ENCODE assay signal across 8 cellular contexts in the genomic region with DNA sequence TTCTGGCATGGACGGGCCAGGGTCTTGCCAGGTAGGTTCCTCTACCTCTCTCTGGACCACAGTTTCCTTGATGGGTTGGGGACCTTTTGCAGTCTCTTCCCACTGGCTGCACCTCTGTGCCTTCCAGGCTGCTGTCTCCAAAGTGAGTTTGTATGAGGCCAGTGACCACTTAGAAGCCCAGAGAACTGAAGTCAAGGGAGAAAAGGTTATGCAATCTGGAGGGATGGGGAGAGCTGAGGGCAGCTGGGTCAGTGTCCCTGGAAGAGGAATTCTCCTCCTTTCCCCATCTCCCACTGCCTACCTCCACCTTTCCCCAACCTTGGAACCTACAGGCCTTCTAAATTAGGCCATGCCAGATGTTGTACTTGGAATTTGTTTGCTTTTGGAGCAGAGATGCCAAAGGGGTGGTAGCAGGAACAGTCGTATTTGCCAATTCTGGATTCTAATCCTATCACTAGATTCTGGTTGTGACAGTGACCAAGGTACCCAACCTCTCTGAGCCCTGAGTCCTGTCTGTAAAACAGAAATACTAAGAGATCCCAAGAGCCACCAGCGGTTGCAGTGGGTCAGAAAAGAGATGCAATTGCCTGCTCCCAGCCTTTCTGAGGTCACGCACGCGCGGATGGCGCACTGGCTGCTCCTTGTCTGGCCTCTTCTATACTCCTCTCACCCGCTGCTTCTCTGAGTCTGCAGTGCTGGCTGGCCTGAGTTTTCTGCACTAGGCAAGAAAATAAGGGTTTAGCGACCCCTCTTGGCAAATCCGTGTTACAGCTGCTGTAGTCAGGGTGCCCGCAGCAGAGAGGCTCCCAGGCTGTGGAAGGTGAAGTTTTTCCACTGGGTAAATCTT. TPM values are rescaled to one million over a fixed set of nuclear protein-coding genes. Genes with fewer than 3 reads are reported as not detected.
A peak's percentile ranks its signal among the peaks of the same experiment; 100 is the strongest.
DNase-seq lines count a peak whose midpoint lies in the region; ATAC-seq and TF ChIP-seq lines count a peak whose summit lies in the region.

No MANE protein-coding gene starts in this region.

- no peaks in the 10 kb centered on the region for H3K36me3 ChIP-seq in Loucy (ENCODE audit: insufficient read depth, low read length)
- H3K36me3 ChIP-seq in Peyer's patch = no peaks in the 10 kb centered on the region
- H3K36me3 ChIP-seq in brain microvascular endothelial cell (replicated peaks) = no peaks in the 10 kb centered on the region

- no peak overlapping the region for H2AFZ ChIP-seq in Loucy (ENCODE audit: low read length)

- ATAC-seq in GM21576 (IDR thresholded peaks at IDR 0.05; ENCODE audit: unreplicated experiment) = peak; percentile 78

- H3K4me2 ChIP-seq in Loucy (ENCODE audit: low read depth, low read length, poor library complexity, severe bottlenecking) = no peak overlapping the region

- H3K9ac ChIP-seq in Loucy (ENCODE audit: low read depth, low read length, poor library complexity, severe bottlenecking) = no peak overlapping the region

- H3K4me1 ChIP-seq in Loucy (ENCODE audit: insufficient read depth, low read length, poor library complexity, severe bottlenecking) = no peaks in the 10 kb centered on the region
- no peaks in the 10 kb centered on the region for H3K4me1 ChIP-seq in Peyer's patch

- DNase-seq in DMS153 treated with DMSO at 0.1 percent for 48 hours (lab: John Stamatoyannopoulos, UW; ENCODE audit: unreplicated experiment) (peak; percentile 3), Peyer's patch (peak; percentile 31 to 80 (median 56)), brain microvascular endothelial cell (peak; percentile 90), iPS DF 19.7 (ENCODE audit: low read depth, low spot score) (peak; percentile 64), skeletal muscle cell (ENCODE audit: low read depth) (peak; percentile 55)
- DNase-seq in effector CD8-positive, alpha-beta T cell (lab: John Stamatoyannopoulos, UW) = no peak

- H3K9me3 ChIP-seq in Loucy (ENCODE audit: insufficient read depth, low read depth, low read length) = peaks cover 7% of the 10 kb centered on the region; the same call in 1 of the 2 replicates
- H3K9me3 ChIP-seq in Peyer's patch = no peaks in the 10 kb centered on the region

- no peaks in the 10 kb centered on the region for H3F3A ChIP-seq in Loucy (ENCODE audit: low read depth)

- H3K27ac ChIP-seq in Peyer's patch (peak overlapping the region in 1 of 4 donors; percentile 10), brain microvascular endothelial cell (no peak overlapping the region)

- H3K27me3 ChIP-seq in Loucy (ENCODE audit: insufficient read depth, low read length, poor library complexity, severe bottlenecking) (no peaks in the 10 kb centered on the region), Peyer's patch (no peaks in the 10 kb centered on the region), brain microvascular endothelial cell (replicated peaks) (no peaks in the 10 kb centered on the region)

- H3K4me3 ChIP-seq in Loucy (ENCODE audit: low read length, poor library complexity, severe bottlenecking) (no peak overlapping the region), Peyer's patch (no peak overlapping the region), brain microvascular endothelial cell (ENCODE audit: low read depth, low read length) (no peak overlapping the region), skeletal muscle cell (ENCODE audit: low read depth, low read length) (no peak overlapping the region)

- TF ChIP-seq CTCF in Loucy (conservative IDR thresholded peaks at IDR 0.05; ENCODE audit: low read length) (peak; percentile 81), Peyer's patch (IDR thresholded peaks at IDR 0.05) (peak; percentile 6 to 79 (median 60)), brain microvascular endothelial cell (IDR thresholded peaks at IDR 0.05; ENCODE audit: low read depth, low read length, missing control alignments) (peak; percentile 94)

- H3K79me2 ChIP-seq in Loucy (ENCODE audit: insufficient read depth, low read length) = no peaks in the 10 kb centered on the region

- in situ Hi-C loops in brain microvascular endothelial cell (cut with HindIII; ENCODE audit: low pct_ligation_motif_present, low sequenced_read_pairs) = loop anchor here (25.0 kb wide), 1 partner anchor 125 kb away; no protein-coding TSS in a partner anchor

- H3K9me2 ChIP-seq in Loucy (replicated peaks; ENCODE audit: low read depth, low read length) = no peaks in the 10 kb centered on the region

- H4K20me1 ChIP-seq in Loucy (ENCODE audit: insufficient read depth, low read length, poor library complexity, severe bottlenecking) = no peaks in the 10 kb centered on the region

- no peak for TF ChIP-seq POLR2A in Peyer's patch (IDR thresholded peaks at IDR 0.05)

RNA-seq across cellular contexts. Expression of a gene that starts 10.7 kb away (rescaled TPM):
- total RNA-seq in Peyer's patch = not detected

RNA-seq across cellular contexts. Expression of a gene that starts 29.0 kb away (rescaled TPM):
- total RNA-seq in Peyer's patch = 10 to 100 TPM; 31.5 to 70.7 (median 46.3) TPM

RNA-seq across cellular contexts. Expression of a gene that starts 58.4 kb away (rescaled TPM):
- 100 to 1,000 TPM in 3 of 4 donors, 10 to 100 TPM in 1; 56.9 to 152 (median 128) TPM for total RNA-seq in Peyer's patch
